Comparison of ENCODE assay signal across 10 cellular contexts in the genomic region with DNA sequence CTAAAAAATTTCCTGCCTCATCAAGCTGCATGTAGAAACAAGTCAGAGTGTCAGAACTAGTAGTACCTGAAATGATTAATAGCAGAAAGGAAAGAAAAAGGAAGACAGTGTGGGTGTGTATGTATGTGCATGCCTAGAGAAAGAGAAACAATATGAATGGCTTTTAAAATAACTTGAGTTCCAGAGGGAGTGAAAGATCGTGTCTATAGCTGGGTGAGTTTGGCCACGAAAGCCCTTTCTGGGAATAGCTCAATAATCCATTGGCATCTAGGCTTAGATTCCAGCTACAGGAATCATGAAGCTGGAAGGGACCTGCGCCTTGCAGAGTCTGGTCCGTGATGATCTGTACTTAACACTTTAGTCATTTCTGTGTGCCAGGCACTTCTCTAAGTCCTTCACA.
DNase-seq lines count a peak whose midpoint lies in the region; ATAC-seq and TF ChIP-seq lines count a peak whose summit lies in the region.
"Had no signal": no experiment of that assay in that cellular context is flagged by ENCODE, and none has a peak within 500 bp of the region (broad histone marks: within the 10 kb centered on the region; RNA-seq: fewer than 3 reads in every experiment).

No MANE protein-coding gene starts in this region.

- peaks cover 27% of the 10 kb centered on the region for H3K4me1 Mint-ChIP-seq in activated CD4-positive, alpha-beta T cell treated with anti-CD3 and anti-CD28 coated beads for 36 hours

- CTCF ChIA-PET in activated CD4-positive, alpha-beta T cell treated with anti-CD3 and anti-CD28 coated beads for 36 hours (lab: Charles Lee): no interaction called here

- no peak overlapping the region for H3K4me3 ChIP-seq in astrocyte of the spinal cord (ENCODE audit: low read depth, low read length)
- peak overlapping the region in 2 of 7 experiments; percentile 6 to 30 for H3K4me3 ChIP-seq in skin epidermis
- H3K4me3 ChIP-seq in neuronal stem cell (ENCODE audit: low read length in 2 of 2): no peak overlapping the region

- H3K9me3 Mint-ChIP-seq in activated CD4-positive, alpha-beta T cell treated with anti-CD3 and anti-CD28 coated beads for 36 hours (ENCODE audit: low read depth): no peaks in the 10 kb centered on the region

- H3K27ac ChIP-seq in skin epidermis (peak overlapping the region in 14 of 21 experiments; percentile 9 to 78 (median 50)), neuronal stem cell (replicated peaks; ENCODE audit: low read length) (no peak overlapping the region)
- H3K27ac ChIP-seq: WERI-Rb-1 had no signal

- in situ Hi-C loops in astrocyte of the spinal cord (cut with HindIII; ENCODE audit: low sequenced_read_pairs): no loop called here

- peak; percentile 64 for ATAC-seq in activated CD4-positive, alpha-beta T cell treated with anti-CD3 and anti-CD28 coated beads for 36 hours
- ATAC-seq in HG02884 (IDR thresholded peaks at IDR 0.05; ENCODE audit: unreplicated experiment): peak; percentile 71

- H3K14ac ChIP-seq in neuronal stem cell (ENCODE audit: low read length): no peak overlapping the region

- no CpG with 5 or more reads among the region's 4 CpGs for WGBS in neuronal stem cell (ENCODE audit: extremely low coverage in 2 of 2, insufficient read length in 2 of 2, insufficient replicate concordance in 1 of 2), 2 donors

- no peaks in the 10 kb centered on the region for H3K79me1 ChIP-seq in neuronal stem cell (ENCODE audit: low read depth, low read length)

- H2BK5ac ChIP-seq in neuronal stem cell (ENCODE audit: low read length): no peak overlapping the region

- no peaks in the 10 kb centered on the region for H3K9me3 ChIP-seq in neuronal stem cell (replicated peaks in 1 of 2; ENCODE audit: control insufficient read depth in 2 of 2, insufficient read depth in 1 of 2, low read depth in 1 of 2, low read length in 2 of 2)

- no peak overlapping the region for H3K4ac ChIP-seq in neuronal stem cell (ENCODE audit: low read length)

- no peak overlapping the region for H2BK15ac ChIP-seq in neuronal stem cell (ENCODE audit: low read length)

- no peak overlapping the region for H3K18ac ChIP-seq in neuronal stem cell (ENCODE audit: low read length)

- DNase-seq in activated CD4-positive, alpha-beta T cell treated with anti-CD3 and anti-CD28 coated beads for 36 hours: no peak
- DNase-seq in activated CD4-positive, alpha-beta T cell treated with anti-CD3 and anti-CD28 coated beads for 4 hours: no peak
- DNase-seq in astrocyte of the spinal cord (ENCODE audit: low read depth, low spot score) (peak; percentile 45), SW 1271 (lab: John Stamatoyannopoulos, UW) (no peak), neuronal stem cell (ENCODE audit: low spot score) (no peak), DMS 273 treated with DMSO at 0.1 percent for 48 hours (lab: John Stamatoyannopoulos, UW) (no peak)
- DNase-seq: stimulated activated CD4-positive, alpha-beta T cell treated with anti-CD3 and anti-CD28 coated beads, Interleukin-12 subunit alpha, Interleukin-12 subunit beta, amount 100 ng/mL, for 4 hours; WERI-Rb-1 had no signal

- intact Hi-C loops in activated CD4-positive, alpha-beta T cell treated with anti-CD3 and anti-CD28 coated beads for 36 hours (cut with DNase I, micrococcal nuclease): no loop called here

- no peaks in the 10 kb centered on the region for H3K36me3 ChIP-seq in neuronal stem cell (replicated peaks in 1 of 2; ENCODE audit: control insufficient read depth in 2 of 2, insufficient read depth in 2 of 2, low read length in 2 of 2)
- H3K36me3 ChIP-seq: WERI-Rb-1 had no signal

- no peak overlapping the region for H2BK120ac ChIP-seq in neuronal stem cell (ENCODE audit: low read depth, low read length)

- no peak overlapping the region for H3K4me2 ChIP-seq in neuronal stem cell (ENCODE audit: insufficient read depth, low read length, poor library complexity, severe bottlenecking)

- H4K8ac ChIP-seq in neuronal stem cell (ENCODE audit: low read depth, low read length): no peak overlapping the region

- no peak overlapping the region for H4K91ac ChIP-seq in neuronal stem cell (ENCODE audit: low read depth, low read length, poor library complexity)

- H3K27ac Mint-ChIP-seq in activated CD4-positive, alpha-beta T cell treated with anti-CD3 and anti-CD28 coated beads for 36 hours: no peak overlapping the region

- no peak overlapping the region for H2AFZ ChIP-seq in neuronal stem cell (ENCODE audit: low read length)

- POLR2A ChIA-PET in activated CD4-positive, alpha-beta T cell treated with anti-CD3 and anti-CD28 coated beads for 36 hours (lab: Charles Lee): no interaction called here

- H3K27me3 Mint-ChIP-seq in activated CD4-positive, alpha-beta T cell treated with anti-CD3 and anti-CD28 coated beads for 36 hours: no peaks in the 10 kb centered on the region

- H3K36me3 Mint-ChIP-seq in activated CD4-positive, alpha-beta T cell treated with anti-CD3 and anti-CD28 coated beads for 36 hours (ENCODE audit: low read depth): no peaks in the 10 kb centered on the region

- H3K27me3 ChIP-seq in neuronal stem cell (ENCODE audit: control insufficient read depth in 3 of 3, insufficient read depth in 3 of 3, low read depth in 1 of 3, low read length in 3 of 3): no peaks in the 10 kb centered on the region

- no peak overlapping the region for H3K4me3 Mint-ChIP-seq in activated CD4-positive, alpha-beta T cell treated with anti-CD3 and anti-CD28 coated beads for 36 hours

- H3K9ac ChIP-seq in neuronal stem cell (ENCODE audit: low read depth, low read length, poor library complexity): no peak overlapping the region

- no peak overlapping the region for H2BK12ac ChIP-seq in neuronal stem cell (ENCODE audit: low read length)

- no peak for TF ChIP-seq CTCF in astrocyte of the spinal cord (IDR thresholded peaks at IDR 0.05; ENCODE audit: low read depth, low read length)

- H3K4me1 ChIP-seq in neuronal stem cell (ENCODE audit: control insufficient read depth in 2 of 2, insufficient read depth in 1 of 2, low read depth in 1 of 2, low read length in 2 of 2): no peaks in the 10 kb centered on the region

- H3K23ac ChIP-seq in neuronal stem cell (ENCODE audit: low read depth, low read length, poor library complexity): no peak overlapping the region

- no peak overlapping the region for H2AK5ac ChIP-seq in neuronal stem cell (ENCODE audit: low read depth, low read length)
